Comparison of ENCODE assay signal across 1 cellular context in genomic region chr13:28657784-28658538, GRCh38.
TF ChIP-seq lines count a peak whose summit lies in the region.

No MANE protein-coding gene starts in this region.

TF ChIP-seq in HepG2, 621 proteins besides CTCF, POLR2A, EP300 and RAD21 (continued from another document):
- TF ChIP-seq, protein P1, sequence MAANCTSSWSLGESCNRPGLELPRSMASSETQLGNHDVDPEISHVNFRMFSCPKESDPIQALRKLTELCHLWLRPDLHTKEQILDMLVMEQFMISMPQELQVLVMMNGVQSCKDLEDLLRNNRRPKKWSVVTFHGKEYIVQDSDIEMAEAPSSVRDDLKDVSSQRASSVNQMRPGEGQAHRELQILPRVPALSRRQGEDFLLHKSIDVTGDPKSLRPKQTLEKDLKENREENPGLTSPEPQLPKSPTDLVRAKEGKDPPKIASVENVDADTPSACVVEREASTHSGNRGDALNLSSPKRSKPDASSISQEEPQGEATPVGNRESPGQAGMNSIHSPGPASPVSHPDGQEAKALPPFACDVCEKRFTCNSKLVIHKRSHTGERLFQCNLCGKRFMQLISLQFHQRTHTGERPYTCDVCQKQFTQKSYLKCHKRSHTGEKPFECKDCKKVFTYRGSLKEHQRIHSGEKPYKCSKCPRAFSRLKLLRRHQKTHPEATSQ (CRISPR knock-in tag; IDR thresholded peaks at IDR 0.05; ENCODE audit: borderline replicate concordance) = 0 out of 2 replicates have a peak, but pooled peaks have one; percentile 2
- TF ChIP-seq TP53 (CRISPR knock-in tag; conservative IDR thresholded peaks at IDR 0.05) (no peak), ZNF354B (CRISPR knock-in tag; IDR thresholded peaks at IDR 0.05) (no peak), ADNP (CRISPR knock-in tag; IDR thresholded peaks at IDR 0.05) (no peak)
